ENCODE assay signal across 9 cellular contexts in genomic region chr16:4272114-4272954, GRCh38. TPM values are rescaled to one million over a fixed set of nuclear protein-coding genes. Genes with fewer than 3 reads are reported as not detected.
DNase-seq lines count a peak whose midpoint lies in the region; ATAC-seq and TF ChIP-seq lines count a peak whose summit lies in the region.
"Had no signal": no experiment of that assay in that cellular context is flagged by ENCODE, and none has a peak within 500 bp of the region (broad histone marks: within the 10 kb centered on the region; RNA-seq: fewer than 3 reads in every experiment).

No MANE protein-coding gene starts in this region.

- peak; percentile 21 for ATAC-seq in HG03442 (IDR thresholded peaks at IDR 0.05; ENCODE audit: unreplicated experiment)

- no peaks in the 10 kb centered on the region for H3K9me3 ChIP-seq in SJCRH30 (replicated peaks)
- H3K9me3 ChIP-seq in colonic mucosa: no peaks in the 10 kb centered on the region

- H3K4me3 ChIP-seq in GM08714 (ENCODE audit: low read length) (peak overlapping the region; percentile 87), SJCRH30 (peak overlapping the region; percentile 100), colonic mucosa (peak overlapping the region; percentile 87)

- H3K27ac ChIP-seq in SJCRH30: peak overlapping the region; percentile 95
- peak overlapping the region; percentile 90 for H3K27ac ChIP-seq in colonic mucosa

- H3K9ac ChIP-seq in colonic mucosa (ENCODE audit: low read depth in 2 of 2, low read length in 2 of 2): peak overlapping the region; percentile 60 to 84

- intact Hi-C loops in colonic mucosa (cut with DNase I): no loop called here

- H3K36me3 ChIP-seq in SJCRH30 (0 out of 2 replicates have a peak, but pooled peaks cover 2% of the 10 kb centered on the region), colonic mucosa (no peaks in the 10 kb centered on the region)

- H3K4me1 ChIP-seq in SJCRH30: no peaks in the 10 kb centered on the region
- H3K4me1 ChIP-seq in colonic mucosa: peaks cover 6% of the 10 kb centered on the region

- no peaks in the 10 kb centered on the region for H3K27me3 ChIP-seq in SJCRH30
- H3K27me3 ChIP-seq in colonic mucosa: no peaks in the 10 kb centered on the region

- TF ChIP-seq CTCF in colonic mucosa (IDR thresholded peaks at IDR 0.05): no peak

- DNase-seq in AG08396 (ENCODE audit: low spot score): peak; percentile 65
- peak; percentile 47 to 49 for DNase-seq in SJCRH30
- DNase-seq in colonic mucosa: peak; percentile 69
- peak; percentile 82 for DNase-seq in left kidney (ENCODE audit: low read depth, low spot score)
- peak; percentile 27 to 70 (median 62) for DNase-seq in stimulated activated naive CD4-positive, alpha-beta T cell (lab: John Stamatoyannopoulos, UW)
- DNase-seq in NCI-H187 treated with DMSO at 0.1 percent for 48 hours (lab: John Stamatoyannopoulos, UW): no peak

RNA-seq across cellular contexts. Expression of gene TFAP4, which starts 0.5 kb away (rescaled TPM):
- 31.2 and 34.1 TPM in 2 replicates for total RNA-seq in SJCRH30 (2014; rRNA removed; shearing (Covaris generic))
- total RNA-seq in colonic mucosa: 10 to 100 TPM in 1 of 2 donors, 1 to 10 TPM in 1; 5.4 to 15.4 TPM

RNA-seq across cellular contexts. Expression of gene SRL, which starts 30.5 kb away (rescaled TPM):
- total RNA-seq in SJCRH30 (2014; rRNA removed; shearing (Covaris generic)): 68.3 and 71.0 TPM in 2 replicates
- under 1 TPM; 0.49 to 0.82 TPM for total RNA-seq in colonic mucosa
- total RNA-seq: T-helper 2 cell treated with Interferon-gamma antibody and Interleukin-4, amounts not matched to agents 100 ng/mL and 5 ng/mL, for 36 hours had no signal

RNA-seq across cellular contexts. Expression of gene GLIS2, which starts 43.5 kb away (rescaled TPM):
- total RNA-seq in SJCRH30 (2014; rRNA removed; shearing (Covaris generic)): 1.6 and 1.9 TPM in 2 replicates
- total RNA-seq in colonic mucosa: 1 to 10 TPM in 1 of 2 donors, under 1 TPM in 1; 0.89 to 4.1 TPM

Comparison
In these comparisons a context has a peak if more than half of its experiments do, and no peak if none do; other contexts are left out.
1. RNA of gene SRL, which starts 30.5 kb away (total RNA-seq): 68.3 to 71.0 TPM in SJCRH30; 0.49 to 0.82 TPM in colonic mucosa; every median in the first group is over 10 times any median in the second.
2. Peak in every context shown above with its lines, with median percentiles within 50 percentile points of each other: H3K4me3 ChIP-seq.